ENCODE assay signal across 8 cellular contexts in the genomic region with DNA sequence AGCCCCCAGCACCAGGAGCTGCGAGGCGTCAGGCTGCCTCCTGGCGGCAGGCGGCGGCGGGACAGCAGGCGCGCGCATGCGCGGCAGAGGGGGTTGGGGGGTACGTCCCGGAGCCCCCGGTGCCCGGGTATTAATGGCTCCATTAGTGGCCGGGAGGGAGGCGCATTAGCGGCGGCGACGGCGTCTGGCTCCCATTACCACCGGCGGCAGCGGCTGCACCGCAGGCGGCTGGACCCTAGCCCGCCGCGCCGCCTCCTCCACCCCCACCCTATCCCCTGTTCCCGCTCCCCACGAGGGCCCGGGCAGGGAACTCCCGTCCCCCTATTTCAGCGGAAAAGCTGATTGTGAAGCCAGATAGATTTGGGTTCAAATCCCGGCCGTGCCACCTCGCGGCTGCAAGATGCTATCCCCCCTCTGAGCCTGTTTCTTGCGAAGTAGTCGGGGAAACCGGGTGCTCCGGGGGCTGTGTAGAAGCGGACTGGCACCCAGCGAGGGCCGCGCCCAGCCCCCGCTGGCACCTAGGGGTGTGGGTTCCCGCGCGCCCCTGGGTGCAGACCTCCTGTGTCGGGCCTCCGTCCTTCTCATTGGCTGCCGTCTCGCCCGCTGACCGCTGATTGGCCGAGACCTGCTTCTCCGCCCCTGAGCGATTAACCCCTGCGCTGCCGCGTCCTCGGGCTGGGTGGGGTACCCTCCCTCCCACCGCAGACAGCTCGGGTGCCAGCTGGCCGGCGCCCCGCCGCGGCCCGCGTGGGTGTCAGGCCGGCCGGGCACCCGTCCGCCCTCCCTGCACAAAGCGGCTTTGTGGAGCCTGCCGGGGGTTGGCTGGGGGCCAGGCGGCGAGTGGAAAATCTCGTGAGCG. TPM values are rescaled to one million over a fixed set of nuclear protein-coding genes. Genes with fewer than 3 reads are reported as not detected.
A peak's percentile ranks its signal among the peaks of the same experiment; 100 is the strongest.
DNase-seq lines count a peak whose midpoint lies in the region; ATAC-seq and TF ChIP-seq lines count a peak whose summit lies in the region.

No MANE protein-coding gene starts in this region.

- H3K27me3 ChIP-seq in stomach = no peaks in the 10 kb centered on the region

- peak; percentile 36 for ATAC-seq in GM19438 (IDR thresholded peaks at IDR 0.05; ENCODE audit: low read depth, unreplicated experiment)

- DNase-seq in Kasumi-1 (lab: John Stamatoyannopoulos, UW) (peak; percentile 86 to 89), RPMI8226 (peak; percentile 83), activated gamma-delta T cell (lab: John Stamatoyannopoulos, UW) (peak; percentile 85), fibroblast of villous mesenchyme (ENCODE audit: low read depth) (peak; percentile 84), neural crest cell (ENCODE audit: low read depth, low spot score) (peak; percentile 77), stomach (peak; percentile 88)

- peaks cover 0 to 10% (median 8%) of the 10 kb centered on the region in 4 donors for H3K36me3 ChIP-seq in stomach

- H3K27me3 Mint-ChIP-seq in neural crest cell (ENCODE audit: low read depth) = peaks cover 4% of the 10 kb centered on the region

- peak; percentile 84 for TF ChIP-seq CTCF in C4-2B (conservative IDR thresholded peaks at IDR 0.05)
- peak; percentile 87 for TF ChIP-seq CTCF in fibroblast of villous mesenchyme (IDR thresholded peaks at IDR 0.05; ENCODE audit: insufficient read depth, low read depth, low read length)
- TF ChIP-seq CTCF in neural crest cell (conservative IDR thresholded peaks at IDR 0.05) = peak; percentile 90
- peak in 5 of 7 experiments; percentile 70 to 95 (median 84) for TF ChIP-seq CTCF in stomach (IDR thresholded peaks at IDR 0.05)

- peaks cover 3% of the 10 kb centered on the region for H3K36me3 Mint-ChIP-seq in neural crest cell (ENCODE audit: low read depth)

- intact Hi-C loops in stomach (cut with DNase I; ENCODE audit: low total_unique reads) = no loop called here

- TF ChIP-seq EP300 in stomach (IDR thresholded peaks at IDR 0.05) = no peak

- no peaks in the 10 kb centered on the region for H3K9me3 ChIP-seq in stomach

- no peaks in the 10 kb centered on the region for H3K9me3 Mint-ChIP-seq in neural crest cell

- peak overlapping the region; percentile 85 for H3K27ac ChIP-seq in C4-2B
- peak overlapping the region; percentile 93 to 100 (median 95) for H3K27ac ChIP-seq in stomach

- peak overlapping the region; percentile 96 for H3K4me3 Mint-ChIP-seq in neural crest cell

- WGBS in stomach, 5 donors = 0 to 1% (median 1%) methylated on average over 26 to 84 of the region's 84 CpGs

- H3K27ac Mint-ChIP-seq in neural crest cell (ENCODE audit: unreplicated experiment) = no peak overlapping the region

- H3K4me3 ChIP-seq in fibroblast of villous mesenchyme (ENCODE audit: low read depth, low read length) = peak overlapping the region; percentile 78
- H3K4me3 ChIP-seq in stomach = peak overlapping the region; percentile 71 to 91 (median 82)

- peaks cover 72 to 92% (median 88%) of the 10 kb centered on the region in 4 donors for H3K4me1 ChIP-seq in stomach

- TF ChIP-seq POLR2A in stomach (IDR thresholded peaks at IDR 0.05) = peak in 1 of 4 donors; percentile 9

- H3K4me1 Mint-ChIP-seq in neural crest cell = peaks cover 27% of the 10 kb centered on the region

RNA-seq across cellular contexts. Expression of a gene that starts 11.1 kb away (rescaled TPM):
- total RNA-seq in fibroblast of villous mesenchyme (23.7 and 26.7 TPM in 2 replicates), neural crest cell (91.6 and 93.4 TPM in 2 replicates), stomach (10 to 100 TPM; 19.8 to 60.3 (median 39.1) TPM)
- 10 to 100 TPM; 15.4 to 31.8 (median 21.5) TPM for polyA plus RNA-seq in stomach

RNA-seq across cellular contexts. Expression of a gene that starts 21.8 kb away (rescaled TPM):
- total RNA-seq in fibroblast of villous mesenchyme (0.64 and 0.86 TPM in 2 replicates), neural crest cell (2.2 and 2.8 TPM in 2 replicates), stomach (not detected)
- polyA plus RNA-seq in stomach = under 1 TPM in 2 of 3 donors, not detected in 1; 0.68 to 0.98 TPM

RNA-seq across cellular contexts. Expression of a gene that starts 22.3 kb away (rescaled TPM):
- 28.5 and 48.0 TPM in 2 replicates for total RNA-seq in fibroblast of villous mesenchyme
- total RNA-seq in neural crest cell = 166 and 173 TPM in 2 replicates
- total RNA-seq in stomach = 10 to 100 TPM in 3 of 5 donors, 1 to 10 TPM in 1, not detected in 1; 7.5 to 58.1 (median 17.9) TPM
- polyA plus RNA-seq in stomach = 10 to 100 TPM; 33.4 to 37.1 (median 34.3) TPM

RNA-seq across cellular contexts. Expression of a gene that starts 25.2 kb away (rescaled TPM):
- total RNA-seq in fibroblast of villous mesenchyme (27.6 and 32.5 TPM in 2 replicates), neural crest cell (102 and 105 TPM in 2 replicates), stomach (100 to 1,000 TPM in 1 of 5 donors, 10 to 100 TPM in 4; 11.6 to 118 (median 40.6) TPM)
- 10 to 100 TPM; 12.9 to 36.5 (median 16.3) TPM for polyA plus RNA-seq in stomach

RNA-seq across cellular contexts. Expression of a gene that starts 33.0 kb away (rescaled TPM):
- total RNA-seq in fibroblast of villous mesenchyme (not detected in 2 replicates), neural crest cell (18.4 and 19.4 TPM in 2 replicates), stomach (10 to 100 TPM in 1 of 5 donors, under 1 TPM in 1, not detected in 3; 0.37 to 44.3 TPM)
- polyA plus RNA-seq in stomach = 1 to 10 TPM in 1 of 3 donors, under 1 TPM in 2; 0.50 to 1.1 (median 0.61) TPM

Comparison
In these comparisons a context has a peak if more than half of its experiments do, and no peak if none do; other contexts are left out.
1. Peak in every context shown above with its lines: DNase-seq, ATAC-seq, H3K4me3 ChIP-seq and H3K27ac ChIP-seq.